ENCODE assay signal across 21 cellular contexts in genomic region chr18:55442561-55442960, GRCh38.
"Had no signal": no experiment of that assay in that cellular context is flagged by ENCODE, and none has a peak within 500 bp of the region (broad histone marks: within the 10 kb centered on the region; RNA-seq: fewer than 3 reads in every experiment).

No MANE protein-coding gene starts in this region.

- FAIRE-seq: urothelium cell line had no signal

- DNase-seq: colonic mucosa; dermis blood vessel endothelial cell; effector CD4-positive, alpha-beta T cell; endodermal cell; foreskin melanocyte; heart left ventricle; hippocampal formation; mammary epithelial cell; naive thymus-derived CD4-positive, alpha-beta T cell; nephron progenitor cell; psoas muscle; retina; spleen; stimulated activated naive CD4-positive, alpha-beta T cell; stomach; substantia nigra; thyroid gland had no signal

- H3K4me3 ChIP-seq: colonic mucosa, heart left ventricle, psoas muscle, spleen, stomach, thyroid gland had no signal

- ATAC-seq: heart left ventricle; left lobe of liver; naive thymus-derived CD4-positive, alpha-beta T cell; psoas muscle; sciatic nerve had no signal

- H3K36me3 ChIP-seq: colonic mucosa, heart left ventricle, neutrophil, spleen, stomach, thyroid gland had no signal

- H3K27ac ChIP-seq: colonic mucosa, heart left ventricle, neutrophil, psoas muscle, spleen, stomach, thyroid gland had no signal

- H3K9me3 ChIP-seq: colonic mucosa, neutrophil, thyroid gland had no signal

- H3K27me3 ChIP-seq: colonic mucosa, heart left ventricle, neutrophil, spleen, stomach, thyroid gland had no signal

- H3K4me1 ChIP-seq: colonic mucosa, stomach, thyroid gland had no signal
